In genomic region chr2:17752281-17752680, GRCh38 we compare ENCODE assay signal across 8 cellular contexts. TPM values are rescaled to one million over a fixed set of nuclear protein-coding genes. Genes with fewer than 3 reads are reported as not detected.
DNase-seq lines count a peak whose midpoint lies in the region; ATAC-seq and TF ChIP-seq lines count a peak whose summit lies in the region.

No MANE protein-coding gene starts in this region.

- H3K27ac ChIP-seq in breast epithelium (no peak overlapping the region), Karpas-422 (ENCODE audit: low read length) (peak overlapping the region; percentile 95), testis (peak overlapping the region; percentile 95 to 96)

- no TSS peak for BruUV-seq in MCF 10A (replicated peaks; lab: Mats Ljungman, UMichigan)

- H3K9ac ChIP-seq in Karpas-422 (ENCODE audit: low read length): peak overlapping the region; percentile 95

- CTCF ChIA-PET in MCF 10A (lab: Yijun Ruan, JAX): no interaction called here

- H3K4me3 Mint-ChIP-seq in MCF 10A (ENCODE audit: unreplicated experiment): peak overlapping the region; percentile 82

- no peak overlapping the region for H3K4me3 ChIP-seq in breast epithelium
- peak overlapping the region; percentile 95 for H3K4me3 ChIP-seq in Karpas-422 (ENCODE audit: low read length)
- peak overlapping the region; percentile 83 for H3K4me3 ChIP-seq in epithelial cell of proximal tubule (ENCODE audit: low read depth, low read length)
- peak overlapping the region in 1 of 2 donors; percentile 81 for H3K4me3 ChIP-seq in testis

- no peak for ATAC-seq in GM19035 (IDR thresholded peaks at IDR 0.05; ENCODE audit: unreplicated experiment)

- peaks cover 26% of the 10 kb centered on the region for H4K20me1 ChIP-seq in Karpas-422 (ENCODE audit: insufficient read depth, low read depth, low read length)

- peaks cover 78% of the 10 kb centered on the region for H3K79me2 ChIP-seq in Karpas-422 (ENCODE audit: low read length)

- H2AFZ ChIP-seq in Karpas-422 (ENCODE audit: low read length): no peak overlapping the region

- POLR2A ChIA-PET in MCF 10A (lab: Yijun Ruan, JAX): interaction anchor here (1.2 to 1.6 kb wide), 2 partner anchors 8 to 64 kb away, joined by 3 to 8 read pairs; partner anchors contain the start of gene MSGN1

- H3K4me1 Mint-ChIP-seq in MCF 10A (ENCODE audit: insufficient read depth, unreplicated experiment): peaks cover 28% of the 10 kb centered on the region

- peaks cover 0 to 15% of the 10 kb centered on the region in 2 donors for H3K4me1 ChIP-seq in breast epithelium
- H3K4me1 ChIP-seq in Karpas-422 (ENCODE audit: low read length): peaks cover 56% of the 10 kb centered on the region
- no peaks in the 10 kb centered on the region for H3K4me1 ChIP-seq in testis

- no peaks in the 10 kb centered on the region for H3K27me3 ChIP-seq in breast epithelium
- H3K27me3 ChIP-seq in Karpas-422 (ENCODE audit: low read length): no peaks in the 10 kb centered on the region
- H3K27me3 ChIP-seq in testis: no peaks in the 10 kb centered on the region

- H3K27ac Mint-ChIP-seq in MCF 10A (ENCODE audit: low read depth, unreplicated experiment): peak overlapping the region; percentile 97

- H3K9me3 ChIP-seq in breast epithelium (no peaks in the 10 kb centered on the region), Karpas-422 (ENCODE audit: low read length) (no peaks in the 10 kb centered on the region), testis (no peaks in the 10 kb centered on the region)

- no peaks in the 10 kb centered on the region for H3K9me3 Mint-ChIP-seq in MCF 10A (ENCODE audit: unreplicated experiment)

- no peaks in the 10 kb centered on the region for H3K36me3 Mint-ChIP-seq in MCF 10A (ENCODE audit: insufficient read depth, unreplicated experiment)

- TF ChIP-seq CTCF in MCF 10A (IDR thresholded peaks at IDR 0.05; ENCODE audit: unreplicated experiment): no peak
- TF ChIP-seq CTCF in breast epithelium (IDR thresholded peaks at IDR 0.05): no peak
- TF ChIP-seq CTCF in epithelial cell of proximal tubule (conservative IDR thresholded peaks at IDR 0.05; ENCODE audit: low read depth, low read length): no peak
- no peak for TF ChIP-seq CTCF in testis (IDR thresholded peaks at IDR 0.05)

- peak overlapping the region; percentile 81 for H3K4me2 ChIP-seq in Karpas-422 (ENCODE audit: low read depth, low read length, poor library complexity, severe bottlenecking)

- H3K27me3 Mint-ChIP-seq in MCF 10A (ENCODE audit: insufficient read depth, unreplicated experiment): no peaks in the 10 kb centered on the region

- no peak for DNase-seq in MCF 10A (ENCODE audit: unreplicated experiment)
- DNase-seq in breast epithelium (ENCODE audit: low spot score in 2 of 2): no peak
- DNase-seq in Karpas-422: peak; percentile 83
- DNase-seq in epithelial cell of proximal tubule (ENCODE audit: low read depth): no peak
- no peak for DNase-seq in testis
- DNase-seq in NCI-H1436 (lab: John Stamatoyannopoulos, UW): no peak
- DNase-seq in NCI-H2081 treated with DMSO at 0.1 percent for 48 hours (lab: John Stamatoyannopoulos, UW): no peak

- no peaks in the 10 kb centered on the region for H3K36me3 ChIP-seq in breast epithelium
- peaks cover 29% of the 10 kb centered on the region for H3K36me3 ChIP-seq in Karpas-422 (ENCODE audit: insufficient read depth, low read length)
- H3K36me3 ChIP-seq in testis (ENCODE audit: low read depth, missing control alignments): no peaks in the 10 kb centered on the region

- 28 to 34% methylated on average over 4 of the region's 4 CpGs for WGBS in testis, 2 donors

- TF ChIP-seq POLR2A in breast epithelium (IDR thresholded peaks at IDR 0.05) (no peak), testis (IDR thresholded peaks at IDR 0.05) (no peak)

- H3K9me2 ChIP-seq in Karpas-422 (replicated peaks; ENCODE audit: insufficient read depth, low read length): no peaks in the 10 kb centered on the region

- intact Hi-C loops in MCF 10A (cut with micrococcal nuclease): no loop called here
- intact Hi-C loops in breast epithelium (cut with DNase I; ENCODE audit: low total_unique reads): no loop called here
- intact Hi-C loops in testis (cut with DNase I; ENCODE audit: low total_unique reads): no loop called here

RNA-seq across cellular contexts. Expression of gene SMC6, which starts 1.3 kb away (rescaled TPM):
- total RNA-seq in MCF 10A (2022) (21.0 and 24.7 TPM in 2 replicates), breast epithelium (10 to 100 TPM; 17.0 to 23.4 (median 18.7) TPM), epithelial cell of proximal tubule (21.4 and 24.2 TPM in 2 replicates), testis (10 to 100 TPM; 73.8 to 79.0 TPM)
- total RNA-seq in Karpas-422 (2014; rRNA removed; shearing (Covaris generic); ENCODE audit: low replicate concordance): 28.1 and 44.2 TPM in 2 replicates
- 21.7 TPM for polyA plus RNA-seq in testis (ENCODE audit: insufficient read depth, low read depth, low replicate concordance)

RNA-seq across cellular contexts. Expression of gene GEN1, which starts 1.7 kb away (rescaled TPM):
- total RNA-seq in MCF 10A (2022) (13.5 and 19.8 TPM in 2 replicates), breast epithelium (10 to 100 TPM in 1 of 3 donors, 1 to 10 TPM in 2; 3.6 to 12.7 (median 6.7) TPM), epithelial cell of proximal tubule (12.7 and 15.6 TPM in 2 replicates), testis (10 to 100 TPM; 31.9 to 59.1 TPM)
- 125 and 251 TPM in 2 replicates for total RNA-seq in Karpas-422 (2014; rRNA removed; shearing (Covaris generic); ENCODE audit: low replicate concordance)
- polyA plus RNA-seq in testis (ENCODE audit: insufficient read depth, low read depth, low replicate concordance): 12.8 TPM

Comparison
In these comparisons a context has a peak if more than half of its experiments do, and no peak if none do; other contexts are left out.
1. H3K27ac ChIP-seq: peak in Karpas-422 (single experiment) and testis (2 of 2); none in breast epithelium (0 of 2).
2. H3K4me3 ChIP-seq: peak in Karpas-422 (single experiment) and epithelial cell of proximal tubule (single experiment); none in breast epithelium (0 of 3).